Comparison of ENCODE assay signal across 15 cellular contexts in genomic region chr17:28484296-28484695, GRCh38. TPM values are rescaled to one million over a fixed set of nuclear protein-coding genes. Genes with fewer than 3 reads are reported as not detected.
A peak's percentile ranks its signal among the peaks of the same experiment; 100 is the strongest.
DNase-seq lines count a peak whose midpoint lies in the region; ATAC-seq, FAIRE-seq and TF ChIP-seq lines count a peak whose summit lies in the region.
"Had no signal": no experiment of that assay in that cellular context is flagged by ENCODE, and none has a peak within 500 bp of the region (broad histone marks: within the 10 kb centered on the region; RNA-seq: fewer than 3 reads in every experiment).

No MANE protein-coding gene starts in this region.

- H3K27ac ChIP-seq in GM12878 (ENCODE audit: control insufficient read depth, insufficient read depth) (peak overlapping the region; percentile 89), caudate nucleus (ENCODE audit: low read depth, low read length) (no peak overlapping the region)

- H3K9me3 ChIP-seq in GM12878 (replicated peaks; ENCODE audit: control insufficient read depth, insufficient read depth, low read length): no peaks in the 10 kb centered on the region

- intact Hi-C loops in GM12878 (cut with micrococcal nuclease; ENCODE audit: unreplicated experiment): loop anchor here (5.0 kb wide), 1 partner anchor 102 kb away; no protein-coding TSS in a partner anchor

- H3K79me2 ChIP-seq in GM12878 (ENCODE audit: control insufficient read depth, insufficient read depth, low read length): no peaks in the 10 kb centered on the region

- peaks cover 25% of the 10 kb centered on the region for H3K4me1 ChIP-seq in GM12878 (ENCODE audit: control insufficient read depth, insufficient read depth, low read length)

- DNase-seq in GM12878 (ENCODE audit: low read depth, low spot score) (peak; percentile 79), caudate nucleus (lab: John Stamatoyannopoulos, UW) (no peak)
- no peak for DNase-seq in stimulated activated naive CD4-positive, alpha-beta T cell treated with Interleukin-2 at 50 U/mL for 16 hours (lab: John Stamatoyannopoulos, UW)
- DNase-seq in stimulated activated CD4-positive, alpha-beta T cell treated with anti-CD3 and anti-CD28 coated beads, Interleukin-1b, Interleukin-23, amount 100 ng/mL, for 48 hours: no peak
- DNase-seq: activated T-cell treated with anti-CD3 and anti-CD28 coated beads, Interleukin-2, amount 50 U/mL, for 4 hours; cerebellar nuclear complex; foreskin melanocyte; NCI-H524 had no signal

- peak overlapping the region; percentile 51 for H3K4me2 ChIP-seq in GM12878 (ENCODE audit: control insufficient read depth, insufficient read depth)
- H3K4me2 ChIP-seq: GM23338 had no signal

- POLR2A ChIA-PET in GM12878 (lab: Charles Lee): interaction anchor here (0.6 to 1.4 kb wide), 4 partner anchors 17 to 242 kb away, joined by 3 to 8 read pairs (median 4); partner anchors contain the start of gene PIGS

- WGBS in GM12878 (ENCODE audit: insufficient coverage, insufficient replicate concordance, low lambda C conversion rate, missing lambda C conversion rate): 0% methylated on average over 2 of the region's 2 CpGs

- H3K9ac ChIP-seq in GM12878 (ENCODE audit: control insufficient read depth, insufficient read depth, low read length): no peak overlapping the region; the same call in 1 of the 2 replicates

- TF ChIP-seq POLR2A in GM12878 (IDR thresholded peaks at IDR 0.05; ENCODE audit: low read depth, low read length): peak; percentile 42; the same call in 1 of the 2 replicates

- in situ Hi-C loops in GM12878 (cut with MboI): no loop called here

- RAD21 ChIA-PET in GM12878 (lab: Charles Lee; ENCODE audit: unreplicated experiment): interaction anchor here (0.6 to 1.5 kb wide), 3 partner anchors 15 to 723 kb away, joined by 3 to 5 read pairs (median 3); no protein-coding TSS in a partner anchor

- no peaks in the 10 kb centered on the region for H3K27me3 ChIP-seq in GM12878 (replicated peaks in 1 of 2; ENCODE audit: control insufficient read depth in 2 of 2, insufficient read depth in 2 of 2, low read length in 1 of 2)

- ATAC-seq in GM18858 (IDR thresholded peaks at IDR 0.05; ENCODE audit: unreplicated experiment) (peak; percentile 84), GM21423 (IDR thresholded peaks at IDR 0.05; ENCODE audit: unreplicated experiment) (peak; percentile 66), HG03159 (IDR thresholded peaks at IDR 0.05; ENCODE audit: unreplicated experiment) (peak; percentile 75), GM12878 (peak; percentile 98)
- ATAC-seq: activated T-cell treated with anti-CD3 and anti-CD28 coated beads, Interleukin-2, amount 50 U/mL, for 4 hours; GM23338; K562 had no signal

- 0 out of 2 replicates have a peak, but pooled peaks have one; percentile 10 for TF ChIP-seq RAD21 in GM12878 (IDR thresholded peaks at IDR 0.05; ENCODE audit: insufficient read depth, low read depth, low read length)

- BruUV-seq in GM12878 (replicated peaks; lab: Mats Ljungman, UMichigan): no TSS peak

- no peaks in the 10 kb centered on the region for H4K20me1 ChIP-seq in GM12878 (ENCODE audit: control insufficient read depth, insufficient read depth)

- H3K36me3 ChIP-seq in GM12878 (ENCODE audit: control insufficient read depth in 2 of 2, insufficient read depth in 2 of 2, low read length in 1 of 2): no peaks in the 10 kb centered on the region

- peak; percentile 39 to 45; a peak in 1 of 4 replicates for TF ChIP-seq EP300 in GM12878 (IDR thresholded peaks at IDR 0.05; ENCODE audit: borderline replicate concordance in 1 of 2, control insufficient read depth in 1 of 2, low read depth in 2 of 2, low read length in 2 of 2)

- peak; percentile 96 for FAIRE-seq in GM12878 (lab: Jason Lieb, UNC)
- FAIRE-seq: K562 had no signal

- peak overlapping the region; percentile 33; the same call in 1 of the 2 replicates for H3K4me3 ChIP-seq in GM12878
- H3K4me3 ChIP-seq: GM23338, K562 had no signal

- no peak for TF ChIP-seq CTCF in GM12878 (IDR thresholded peaks at IDR 0.05 in 2 of 3, conservative IDR thresholded peaks at IDR 0.05 in 1 of 3; ENCODE audit: control insufficient read depth in 2 of 3, extremely low read depth in 1 of 3, insufficient read depth in 1 of 3, low read depth in 3 of 3, low read length in 3 of 3)

- SMC1A ChIA-PET in GM12878 (lab: Charles Lee; ENCODE audit: uncharacterized antibody, unreplicated experiment): interaction anchor here (0.9 to 3.4 kb wide), 9 partner anchors 9 to 65 kb away, joined by 3 to 15 read pairs (median 4); partner anchors contain the start of gene FOXN1

- CTCF ChIA-PET in GM12878 (lab: Yijun Ruan, JAX): interaction anchor here (0.7 to 2.1 kb wide), 7 partner anchors 11 to 87 kb away, joined by 3 to 7 read pairs (median 5); partner anchors contain the start of gene PIGS

- H2AFZ ChIP-seq in GM12878 (ENCODE audit: control insufficient read depth, low read depth, low read length): peak overlapping the region; percentile 52

TF ChIP-seq in GM12878, 131 proteins besides CTCF, POLR2A, EP300 and RAD21 (continues in another document):
- TF ChIP-seq TBL1XR1 (IDR thresholded peaks at IDR 0.05; ENCODE audit: low read depth, low read length): 0 out of 2 replicates have a peak, but pooled peaks have one; percentile 47
- no peak for TF ChIP-seq KAT2A (conservative IDR thresholded peaks at IDR 0.05; ENCODE audit: control insufficient read depth, low read depth, low read length)
- 0 out of 4 replicates have a peak, but pooled peaks of 1 of the 2 experiments have one; percentile 37 for TF ChIP-seq SRF (IDR thresholded peaks at IDR 0.05; ENCODE audit: low read depth in 2 of 2, low read length in 2 of 2)
- TF ChIP-seq STAT1 (conservative IDR thresholded peaks at IDR 0.05): no peak
- no peak for TF ChIP-seq ZNF622 (IDR thresholded peaks at IDR 0.05)
- peak; percentile 92 for TF ChIP-seq IRF4 (IDR thresholded peaks at IDR 0.05; ENCODE audit: low read depth, low read length)
- TF ChIP-seq, protein P1, sequence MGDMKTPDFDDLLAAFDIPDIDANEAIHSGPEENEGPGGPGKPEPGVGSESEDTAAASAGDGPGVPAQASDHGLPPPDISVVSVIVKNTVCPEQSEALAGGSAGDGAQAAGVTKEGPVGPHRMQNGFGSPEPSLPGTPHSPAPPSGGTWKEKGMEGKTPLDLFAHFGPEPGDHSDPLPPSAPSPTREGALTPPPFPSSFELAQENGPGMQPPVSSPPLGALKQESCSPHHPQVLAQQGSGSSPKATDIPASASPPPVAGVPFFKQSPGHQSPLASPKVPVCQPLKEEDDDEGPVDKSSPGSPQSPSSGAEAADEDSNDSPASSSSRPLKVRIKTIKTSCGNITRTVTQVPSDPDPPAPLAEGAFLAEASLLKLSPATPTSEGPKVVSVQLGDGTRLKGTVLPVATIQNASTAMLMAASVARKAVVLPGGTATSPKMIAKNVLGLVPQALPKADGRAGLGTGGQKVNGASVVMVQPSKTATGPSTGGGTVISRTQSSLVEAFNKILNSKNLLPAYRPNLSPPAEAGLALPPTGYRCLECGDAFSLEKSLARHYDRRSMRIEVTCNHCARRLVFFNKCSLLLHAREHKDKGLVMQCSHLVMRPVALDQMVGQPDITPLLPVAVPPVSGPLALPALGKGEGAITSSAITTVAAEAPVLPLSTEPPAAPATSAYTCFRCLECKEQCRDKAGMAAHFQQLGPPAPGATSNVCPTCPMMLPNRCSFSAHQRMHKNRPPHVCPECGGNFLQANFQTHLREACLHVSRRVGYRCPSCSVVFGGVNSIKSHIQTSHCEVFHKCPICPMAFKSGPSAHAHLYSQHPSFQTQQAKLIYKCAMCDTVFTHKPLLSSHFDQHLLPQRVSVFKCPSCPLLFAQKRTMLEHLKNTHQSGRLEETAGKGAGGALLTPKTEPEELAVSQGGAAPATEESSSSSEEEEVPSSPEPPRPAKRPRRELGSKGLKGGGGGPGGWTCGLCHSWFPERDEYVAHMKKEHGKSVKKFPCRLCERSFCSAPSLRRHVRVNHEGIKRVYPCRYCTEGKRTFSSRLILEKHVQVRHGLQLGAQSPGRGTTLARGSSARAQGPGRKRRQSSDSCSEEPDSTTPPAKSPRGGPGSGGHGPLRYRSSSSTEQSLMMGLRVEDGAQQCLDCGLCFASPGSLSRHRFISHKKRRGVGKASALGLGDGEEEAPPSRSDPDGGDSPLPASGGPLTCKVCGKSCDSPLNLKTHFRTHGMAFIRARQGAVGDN (IDR thresholded peaks at IDR 0.05): 0 out of 2 replicates have a peak, but pooled peaks have one; percentile 25

RNA-seq across cellular contexts. Expression of gene SLC13A2, which starts 10.9 kb away (rescaled TPM):
- total RNA-seq in GM12878 (2013; cell fraction: nucleolus; rRNA removed): not detected in 2 replicates
- 0.06 TPM in 1 of 2 replicates, not detected in the other for total RNA-seq in GM12878 (2014; rRNA removed)
- not detected in 2 replicates for total RNA-seq in GM12878 (2014; rRNA removed; fragmentation: Illumina TruSeq; extraction: Trizol)
- total RNA-seq in GM12878 (2021): 0.13 TPM in 2 replicates
- not detected for polyA plus RNA-seq in GM12878 (2011; ENCODE audit: low read depth)
- polyA plus RNA-seq in GM12878 (2011; rRNA removed): not detected in 2 replicates
- polyA plus RNA-seq in GM12878 (2011; cell fraction: cytosol; rRNA removed): not detected in 2 replicates
- polyA plus RNA-seq in GM12878 (2011; cell fraction: nucleus; rRNA removed): not detected in 2 replicates
- polyA plus RNA-seq in GM12878 (2012): 0.04 and 0.07 TPM in 2 replicates
- polyA plus RNA-seq in GM12878 (2014; fragmentation: Illumina TruSeq; extraction: Trizol): 0.03 TPM in 1 of 2 replicates, not detected in the other
- not detected for polyA plus RNA-seq in GM12878 (2014; fragmentation: Nextera tagmentation; extraction: Ambion mirVana)
- 0.05 and 0.13 TPM in 2 replicates for polyA plus RNA-seq in GM12878 (2014; rRNA removed)
- not detected for polyA plus RNA-seq in GM12878 (2016; fragmentation: Nextera tagmentation; extraction: Ambion mirVana)
- polyA minus RNA-seq in GM12878 (2011; rRNA and poly(A)+ RNA removed): not detected in 2 replicates
- not detected in 2 replicates for polyA minus RNA-seq in GM12878 (2011; cell fraction: cytosol; rRNA and poly(A)+ RNA removed)
- not detected in 2 replicates for polyA minus RNA-seq in GM12878 (2011; cell fraction: nucleus; rRNA and poly(A)+ RNA removed)
- total RNA-seq: activated T-cell treated with anti-CD3 and anti-CD28 coated beads, Interleukin-2, amount 50 U/mL, for 4 hours; GM23338; lung microvascular endothelial cell; T-helper 2 cell treated with Interferon-gamma antibody and Interleukin-4, amounts not matched to agents 100 ng/mL and 5 ng/mL, for 36 hours had no signal
- polyA plus RNA-seq: GM23338, K562 had no signal

RNA-seq across cellular contexts. Expression of gene FOXN1, which starts 21.9 kb away (rescaled TPM):
- not detected in 2 replicates for total RNA-seq in GM12878 (2013; cell fraction: nucleolus; rRNA removed)
- not detected in 2 replicates for total RNA-seq in GM12878 (2014; rRNA removed)
- total RNA-seq in GM12878 (2014; rRNA removed; fragmentation: Illumina TruSeq; extraction: Trizol): not detected in 2 replicates
- total RNA-seq in GM12878 (2021): not detected in 2 replicates
- not detected for polyA plus RNA-seq in GM12878 (2011; ENCODE audit: low read depth)
- polyA plus RNA-seq in GM12878 (2011; rRNA removed): not detected in 2 replicates
- polyA plus RNA-seq in GM12878 (2011; cell fraction: cytosol; rRNA removed): not detected in 2 replicates
- not detected in 2 replicates for polyA plus RNA-seq in GM12878 (2011; cell fraction: nucleus; rRNA removed)
- polyA plus RNA-seq in GM12878 (2012): 0.03 TPM in 1 of 2 replicates, not detected in the other
- not detected in 2 replicates for polyA plus RNA-seq in GM12878 (2014; fragmentation: Illumina TruSeq; extraction: Trizol)
- polyA plus RNA-seq in GM12878 (2014; fragmentation: Nextera tagmentation; extraction: Ambion mirVana): not detected
- polyA plus RNA-seq in GM12878 (2014; rRNA removed): not detected in 2 replicates
- not detected for polyA plus RNA-seq in GM12878 (2016; fragmentation: Nextera tagmentation; extraction: Ambion mirVana)
- not detected in 2 replicates for polyA minus RNA-seq in GM12878 (2011; rRNA and poly(A)+ RNA removed)
- not detected in 2 replicates for polyA minus RNA-seq in GM12878 (2011; cell fraction: cytosol; rRNA and poly(A)+ RNA removed)
- polyA minus RNA-seq in GM12878 (2011; cell fraction: nucleus; rRNA and poly(A)+ RNA removed): not detected in 2 replicates
- total RNA-seq: activated T-cell treated with anti-CD3 and anti-CD28 coated beads, Interleukin-2, amount 50 U/mL, for 4 hours; GM23338; K562; lung microvascular endothelial cell; T-helper 2 cell treated with Interferon-gamma antibody and Interleukin-4, amounts not matched to agents 100 ng/mL and 5 ng/mL, for 36 hours had no signal
- polyA plus RNA-seq: GM23338, K562 had no signal
